ENCODE assay signal across 8 cellular contexts in the genomic region with DNA sequence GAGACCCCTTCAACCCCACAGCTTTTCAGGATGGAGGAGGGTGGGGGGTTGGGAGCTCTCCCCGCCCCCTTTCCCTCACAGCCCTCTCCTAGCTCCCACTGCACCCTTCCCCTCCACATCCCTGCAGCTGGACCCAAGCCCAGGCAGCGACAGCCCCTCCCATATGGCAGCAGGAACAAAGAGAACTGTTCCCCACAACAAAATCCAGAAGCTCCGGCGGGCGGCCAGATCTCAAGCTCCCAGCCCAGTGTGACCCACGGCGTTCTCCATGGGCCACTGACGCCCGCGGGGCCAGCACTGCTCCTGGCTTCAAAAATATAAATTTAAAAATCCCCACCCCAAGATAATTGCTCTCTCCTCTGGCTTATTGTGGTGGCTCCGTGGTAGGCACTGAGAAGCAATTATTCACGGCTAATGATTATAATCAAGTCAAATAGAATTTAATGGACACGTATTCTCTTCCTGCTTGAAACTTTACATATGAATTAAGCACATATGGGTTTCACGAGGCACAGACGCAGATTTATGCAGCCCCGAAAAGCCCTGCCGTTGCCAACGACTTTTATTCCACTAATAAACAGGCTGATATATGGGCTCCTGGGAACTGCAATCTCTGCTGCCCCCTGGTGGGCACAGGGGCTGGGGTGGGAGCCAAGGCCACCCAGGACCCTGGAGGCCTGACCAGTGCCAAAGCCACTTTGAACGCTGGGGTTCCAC. TPM values are rescaled to one million over a fixed set of nuclear protein-coding genes. Genes with fewer than 3 reads are reported as not detected.
DNase-seq lines count a peak whose midpoint lies in the region; ATAC-seq, FAIRE-seq and TF ChIP-seq lines count a peak whose summit lies in the region.

No MANE protein-coding gene starts in this region.

- H3K27ac ChIP-seq in cingulate gyrus (ENCODE audit: low read depth, low read length) (peak overlapping the region; percentile 96), HepG2 (ENCODE audit: extremely low read length, insufficient read depth, low read length) (no peak overlapping the region)

- CTCF ChIA-PET in activated CD4-positive, alpha-beta T cell treated with anti-CD3 and anti-CD28 coated beads, Interleukin-2, amount 10 ng/mL, durations not matched to agents 7 days and 5 days (lab: Charles Lee): interaction anchor here (0.8 to 1.7 kb wide), 6 partner anchors 11 to 312 kb away, joined by 3 to 10 read pairs (median 4); no protein-coding TSS in a partner anchor
- CTCF ChIA-PET in HepG2 (lab: Yijun Ruan, JAX; ENCODE audit: low intra/inter-chr PET ratio, low total read pairs): interaction anchor here (0.9 to 1.9 kb wide), 3 partner anchors 60 to 318 kb away, joined by 4 to 8 read pairs (median 6); no protein-coding TSS in a partner anchor

- DNase-seq in SKM-1 (lab: John Stamatoyannopoulos, UW; ENCODE audit: unreplicated experiment) (peak; percentile 6), SKM-1 treated with dmso at 0.1 percent for 144 hours (lab: John Stamatoyannopoulos, UW; ENCODE audit: unreplicated experiment) (no peak), NCI-H2227 treated with DMSO at 0.1 percent for 48 hours (lab: John Stamatoyannopoulos, UW) (peak; percentile 85), HepG2 (ENCODE audit: low spot score) (peak; percentile 50)
- peak; percentile 70 for DNase-seq in activated CD4-positive, alpha-beta T cell treated with anti-CD3 and anti-CD28 coated beads, Interleukin-2, amount 10 ng/mL, durations not matched to agents 7 days and 5 days
- DNase-seq in stimulated activated CD4-positive, alpha-beta T cell treated with anti-CD3 and anti-CD28 coated beads, Interleukin-4, amount 100 ng/mL, for 1 hour: peak; percentile 77

- H3K9ac ChIP-seq in HepG2 (ENCODE audit: insufficient read depth, low read depth, low read length): no peak overlapping the region

- no peak overlapping the region for H3K4me2 ChIP-seq in HepG2 (ENCODE audit: low read depth, low read length)

- H4K20me1 ChIP-seq in HepG2 (ENCODE audit: insufficient read depth, low read length): peaks cover 19% of the 10 kb centered on the region; the same call in 1 of the 2 replicates

- POLR2A ChIA-PET in activated CD4-positive, alpha-beta T cell treated with anti-CD3 and anti-CD28 coated beads, Interleukin-2, amount 10 ng/mL, durations not matched to agents 7 days and 5 days (lab: Charles Lee): no interaction called here
- POLR2A ChIA-PET in HepG2 (lab: Yijun Ruan, JAX): interaction anchor here (1.4 kb wide), 1 partner anchor 17 kb away, joined by 3 read pairs; no protein-coding TSS in a partner anchor

- TF ChIP-seq POLR2A in HepG2 (IDR thresholded peaks at IDR 0.05; ENCODE audit: insufficient read depth in 1 of 2, low read depth in 2 of 2, low read length in 2 of 2): no peak

- peaks cover 10 to 29% of the 10 kb centered on the region in 2 experiments; a peak in 4 of 5 replicates for H3K36me3 ChIP-seq in HepG2 (replicated peaks in 1 of 2; ENCODE audit: control insufficient read depth in 1 of 2, insufficient read depth in 2 of 2, low read length in 2 of 2)

- intact Hi-C loops in HepG2 (cut with micrococcal nuclease; ENCODE audit: unreplicated experiment): loop anchor here (1.0 kb wide), 2 partner anchors 60 to 108 kb away; no protein-coding TSS in a partner anchor

- TF ChIP-seq CTCF in HepG2 (CRISPR knock-in tag; IDR thresholded peaks at IDR 0.05): peak; percentile 89

- TF ChIP-seq RAD21 in HepG2 (CRISPR knock-in tag; IDR thresholded peaks at IDR 0.05): peak; percentile 80

- peaks cover 13% of the 10 kb centered on the region for H3K4me1 ChIP-seq in HepG2 (ENCODE audit: insufficient read depth, low read length)

- no peak for TF ChIP-seq EP300 in HepG2 (IDR thresholded peaks at IDR 0.05; ENCODE audit: low read depth in 2 of 2, low read length in 2 of 2)
- TF ChIP-seq EP300 in HepG2 (CRISPR knock-in tag; IDR thresholded peaks at IDR 0.05; ENCODE audit: borderline replicate concordance): no peak

- no peak overlapping the region for H3K4me3 ChIP-seq in HepG2 (replicated peaks in 1 of 3; ENCODE audit: insufficient read depth in 1 of 3, low read depth in 2 of 3, low read length in 3 of 3)

- peaks cover 19% of the 10 kb centered on the region for H3K4me1 Mint-ChIP-seq in activated CD4-positive, alpha-beta T cell treated with anti-CD3 and anti-CD28 coated beads, Interleukin-2, amount 10 ng/mL, durations not matched to agents 7 days and 5 days

- in situ Hi-C loops in HepG2 (cut with HindIII; ENCODE audit: extremely low pct_ligation_motif_present, low pct_unique_long_range_greater_than_20kb): loop anchor here (5.0 to 10.0 kb wide), 3 partner anchors 61 to 314 kb away; partner anchors contain the start of gene MARK2

- no peaks in the 10 kb centered on the region for H3K36me3 Mint-ChIP-seq in activated CD4-positive, alpha-beta T cell treated with anti-CD3 and anti-CD28 coated beads, Interleukin-2, amount 10 ng/mL, durations not matched to agents 7 days and 5 days (ENCODE audit: low read depth)

- H3K9me3 ChIP-seq in HepG2 (ENCODE audit: low read length): no peaks in the 10 kb centered on the region

- 75% methylated on average over 10 of the region's 19 CpGs for WGBS in HepG2 (ENCODE audit: low lambda C conversion rate)

- H3K9me3 Mint-ChIP-seq in activated CD4-positive, alpha-beta T cell treated with anti-CD3 and anti-CD28 coated beads, Interleukin-2, amount 10 ng/mL, durations not matched to agents 7 days and 5 days: no peaks in the 10 kb centered on the region

- ATAC-seq in HepG2 (peak; percentile 71), GM19452 (IDR thresholded peaks at IDR 0.05; ENCODE audit: unreplicated experiment) (no peak)

- no peak overlapping the region for H2AFZ ChIP-seq in HepG2 (ENCODE audit: low read length)

- no peaks in the 10 kb centered on the region for H3K27me3 Mint-ChIP-seq in activated CD4-positive, alpha-beta T cell treated with anti-CD3 and anti-CD28 coated beads, Interleukin-2, amount 10 ng/mL, durations not matched to agents 7 days and 5 days

- H3K27me3 ChIP-seq in HepG2 (ENCODE audit: control insufficient read depth in 1 of 2, insufficient read depth in 2 of 2, low read length in 2 of 2): no peaks in the 10 kb centered on the region

- FAIRE-seq in HepG2 (lab: Jason Lieb, UNC): peak; percentile 55

- no peaks in the 10 kb centered on the region for H3K79me2 ChIP-seq in HepG2 (ENCODE audit: insufficient read depth, low read length)

- H3K4me3 Mint-ChIP-seq in activated CD4-positive, alpha-beta T cell treated with anti-CD3 and anti-CD28 coated beads, Interleukin-2, amount 10 ng/mL, durations not matched to agents 7 days and 5 days: no peak overlapping the region

- BruUV-seq in HepG2 (replicated peaks; lab: Mats Ljungman, UMichigan): no TSS peak

- H3K27ac Mint-ChIP-seq in activated CD4-positive, alpha-beta T cell treated with anti-CD3 and anti-CD28 coated beads, Interleukin-2, amount 10 ng/mL, durations not matched to agents 7 days and 5 days: peak overlapping the region; percentile 25

RNA-seq across cellular contexts. Expression of gene MACROD1, which starts 17.6 kb away (rescaled TPM):
- 10 to 100 TPM in 1 of 2 experiments, 1 to 10 TPM in 1; 9.2 to 11.6 TPM for total RNA-seq in activated CD4-positive, alpha-beta T cell treated with anti-CD3 and anti-CD28 coated beads, Interleukin-2, amount 10 ng/mL, durations not matched to agents 7 days and 5 days
- 34.5 and 39.6 TPM in 2 replicates for total RNA-seq in HepG2 (2016; rRNA removed; fragmentation: Illumina TruSeq; extraction: Trizol)
- total RNA-seq in HepG2 (2016; cell fraction: cytosol; rRNA removed; fragmentation: Illumina TruSeq; extraction: Trizol; ENCODE audit: low read depth): 23.6 and 29.7 TPM in 2 replicates
- 43.8 and 49.2 TPM in 2 replicates for total RNA-seq in HepG2 (2016; cell fraction: insoluble cytoplasmic fraction; rRNA removed; fragmentation: Illumina TruSeq; extraction: Trizol)
- total RNA-seq in HepG2 (2016; cell fraction: membrane; rRNA removed; fragmentation: Illumina TruSeq; extraction: Trizol): 16.2 and 21.8 TPM in 2 replicates
- total RNA-seq in HepG2 (2016; cell fraction: nucleus; rRNA removed; fragmentation: Illumina TruSeq; extraction: Trizol): 22.4 and 29.3 TPM in 2 replicates
- polyA plus RNA-seq in HepG2 (2011; rRNA removed): 23.1 and 33.3 TPM in 2 replicates
- polyA plus RNA-seq in HepG2 (2011; cell fraction: cytosol; rRNA removed): 25.3 and 42.0 TPM in 2 replicates
- polyA plus RNA-seq in HepG2 (2011; cell fraction: nucleus; rRNA removed): 93.7 and 126 TPM in 2 replicates
- 18.7 and 29.0 TPM in 2 replicates for polyA plus RNA-seq in HepG2 (2012)
- 25.1 and 25.8 TPM in 2 replicates for polyA plus RNA-seq in HepG2 (2016; cell fraction: cytosol; fragmentation: Illumina TruSeq; extraction: Trizol; ENCODE audit: low read depth)
- polyA plus RNA-seq in HepG2 (2016; cell fraction: insoluble cytoplasmic fraction; fragmentation: Illumina TruSeq; extraction: Trizol; ENCODE audit: low read depth): 30.6 and 31.8 TPM in 2 replicates
- 19.9 and 25.0 TPM in 2 replicates for polyA plus RNA-seq in HepG2 (2016; cell fraction: membrane; fragmentation: Illumina TruSeq; extraction: Trizol; ENCODE audit: low read depth)
- 40.3 and 41.4 TPM in 2 replicates for polyA plus RNA-seq in HepG2 (2016; cell fraction: nucleus; fragmentation: Illumina TruSeq; extraction: Trizol; ENCODE audit: insufficient read depth, low read depth)
- polyA minus RNA-seq in HepG2 (2011; rRNA and poly(A)+ RNA removed; ENCODE audit: low replicate concordance): 8.3 and 13.1 TPM in 2 replicates
- 10.1 and 10.9 TPM in 2 replicates for polyA minus RNA-seq in HepG2 (2011; cell fraction: cytosol; rRNA and poly(A)+ RNA removed)
- polyA minus RNA-seq in HepG2 (2011; cell fraction: nucleus; rRNA and poly(A)+ RNA removed): 17.8 and 21.0 TPM in 2 replicates

RNA-seq across cellular contexts. Expression of gene STIP1, which starts 37.6 kb away (rescaled TPM):
- total RNA-seq in activated CD4-positive, alpha-beta T cell treated with anti-CD3 and anti-CD28 coated beads, Interleukin-2, amount 10 ng/mL, durations not matched to agents 7 days and 5 days: 100 to 1,000 TPM; 211 to 213 TPM
- 217 and 245 TPM in 2 replicates for total RNA-seq in HepG2 (2016; rRNA removed; fragmentation: Illumina TruSeq; extraction: Trizol)
- total RNA-seq in HepG2 (2016; cell fraction: cytosol; rRNA removed; fragmentation: Illumina TruSeq; extraction: Trizol; ENCODE audit: low read depth): 46.5 and 48.4 TPM in 2 replicates
- total RNA-seq in HepG2 (2016; cell fraction: insoluble cytoplasmic fraction; rRNA removed; fragmentation: Illumina TruSeq; extraction: Trizol): 218 and 244 TPM in 2 replicates
- total RNA-seq in HepG2 (2016; cell fraction: membrane; rRNA removed; fragmentation: Illumina TruSeq; extraction: Trizol): 61.0 and 67.1 TPM in 2 replicates
- total RNA-seq in HepG2 (2016; cell fraction: nucleus; rRNA removed; fragmentation: Illumina TruSeq; extraction: Trizol): 112 and 121 TPM in 2 replicates
- 81.1 and 83.3 TPM in 2 replicates for polyA plus RNA-seq in HepG2 (2011; rRNA removed)
- 91.1 and 93.1 TPM in 2 replicates for polyA plus RNA-seq in HepG2 (2011; cell fraction: cytosol; rRNA removed)
- 60.8 and 70.1 TPM in 2 replicates for polyA plus RNA-seq in HepG2 (2011; cell fraction: nucleus; rRNA removed)
- 137 and 145 TPM in 2 replicates for polyA plus RNA-seq in HepG2 (2012)
- polyA plus RNA-seq in HepG2 (2016; cell fraction: cytosol; fragmentation: Illumina TruSeq; extraction: Trizol; ENCODE audit: low read depth): 30.4 and 33.4 TPM in 2 replicates
- 276 and 284 TPM in 2 replicates for polyA plus RNA-seq in HepG2 (2016; cell fraction: insoluble cytoplasmic fraction; fragmentation: Illumina TruSeq; extraction: Trizol; ENCODE audit: low read depth)
- 43.9 and 49.3 TPM in 2 replicates for polyA plus RNA-seq in HepG2 (2016; cell fraction: membrane; fragmentation: Illumina TruSeq; extraction: Trizol; ENCODE audit: low read depth)
- 175 and 176 TPM in 2 replicates for polyA plus RNA-seq in HepG2 (2016; cell fraction: nucleus; fragmentation: Illumina TruSeq; extraction: Trizol; ENCODE audit: insufficient read depth, low read depth)
- 195 and 711 TPM in 2 replicates for polyA minus RNA-seq in HepG2 (2011; rRNA and poly(A)+ RNA removed; ENCODE audit: low replicate concordance)
- polyA minus RNA-seq in HepG2 (2011; cell fraction: cytosol; rRNA and poly(A)+ RNA removed): 90.4 and 98.8 TPM in 2 replicates
- 84.3 and 104 TPM in 2 replicates for polyA minus RNA-seq in HepG2 (2011; cell fraction: nucleus; rRNA and poly(A)+ RNA removed)

RNA-seq across cellular contexts. Expression of gene FERMT3, which starts 58.2 kb away (rescaled TPM):
- total RNA-seq in activated CD4-positive, alpha-beta T cell treated with anti-CD3 and anti-CD28 coated beads, Interleukin-2, amount 10 ng/mL, durations not matched to agents 7 days and 5 days: 100 to 1,000 TPM; 190 to 207 TPM
- not detected in 2 replicates for total RNA-seq in HepG2 (2016; rRNA removed; fragmentation: Illumina TruSeq; extraction: Trizol)
- total RNA-seq in HepG2 (2016; cell fraction: cytosol; rRNA removed; fragmentation: Illumina TruSeq; extraction: Trizol; ENCODE audit: low read depth): not detected in 2 replicates
- 0.30 TPM in 1 of 2 replicates, not detected in the other for total RNA-seq in HepG2 (2016; cell fraction: insoluble cytoplasmic fraction; rRNA removed; fragmentation: Illumina TruSeq; extraction: Trizol)
- 0.22 TPM in 1 of 2 replicates, not detected in the other for total RNA-seq in HepG2 (2016; cell fraction: membrane; rRNA removed; fragmentation: Illumina TruSeq; extraction: Trizol)
- not detected in 2 replicates for total RNA-seq in HepG2 (2016; cell fraction: nucleus; rRNA removed; fragmentation: Illumina TruSeq; extraction: Trizol)
- polyA plus RNA-seq in HepG2 (2011; rRNA removed): 0.16 and 0.29 TPM in 2 replicates
- 0.11 and 0.15 TPM in 2 replicates for polyA plus RNA-seq in HepG2 (2011; cell fraction: cytosol; rRNA removed)
- 2.4 and 3.6 TPM in 2 replicates for polyA plus RNA-seq in HepG2 (2011; cell fraction: nucleus; rRNA removed)
- 0.40 and 0.93 TPM in 2 replicates for polyA plus RNA-seq in HepG2 (2012)
- not detected in 2 replicates for polyA plus RNA-seq in HepG2 (2016; cell fraction: cytosol; fragmentation: Illumina TruSeq; extraction: Trizol; ENCODE audit: low read depth)
- not detected in 2 replicates for polyA plus RNA-seq in HepG2 (2016; cell fraction: insoluble cytoplasmic fraction; fragmentation: Illumina TruSeq; extraction: Trizol; ENCODE audit: low read depth)
- polyA plus RNA-seq in HepG2 (2016; cell fraction: membrane; fragmentation: Illumina TruSeq; extraction: Trizol; ENCODE audit: low read depth): 0.08 TPM in 1 of 2 replicates, not detected in the other
- polyA plus RNA-seq in HepG2 (2016; cell fraction: nucleus; fragmentation: Illumina TruSeq; extraction: Trizol; ENCODE audit: insufficient read depth, low read depth): 0.75 TPM in 1 of 2 replicates, not detected in the other
- 0.76 and 0.91 TPM in 2 replicates for polyA minus RNA-seq in HepG2 (2011; rRNA and poly(A)+ RNA removed; ENCODE audit: low replicate concordance)
- polyA minus RNA-seq in HepG2 (2011; cell fraction: cytosol; rRNA and poly(A)+ RNA removed): not detected in 2 replicates
- polyA minus RNA-seq in HepG2 (2011; cell fraction: nucleus; rRNA and poly(A)+ RNA removed): 0.12 and 1.3 TPM in 2 replicates

Comparison
In these comparisons a context has a peak if more than half of its experiments do, and no peak if none do; other contexts are left out.
1. RNA of gene FERMT3, which starts 58.2 kb away (total RNA-seq): 190 to 207 TPM in activated CD4-positive, alpha-beta T cell treated with anti-CD3 and anti-CD28 coated beads, Interleukin-2, amount 10 ng/mL, durations not matched to agents 7 days and 5 days; 0.22 to 0.30 TPM in HepG2; every median in the first group is over 100 times any median in the second.